In genomic region chr12:114662512-114663177, GRCh38 we compare ENCODE assay signal across 8 cellular contexts. TPM values are rescaled to one million over a fixed set of nuclear protein-coding genes. Genes with fewer than 3 reads are reported as not detected.
DNase-seq lines count a peak whose midpoint lies in the region; ATAC-seq lines count a peak whose summit lies in the region.

No MANE protein-coding gene starts in this region.

- DNase-seq in DMS79 (lab: John Stamatoyannopoulos, UW) (peak; percentile 79), DMS79 treated with DMSO at 0.1 percent for 48 hours (lab: John Stamatoyannopoulos, UW) (no peak), NCI-H2107 (lab: John Stamatoyannopoulos, UW) (peak; percentile 31), cerebellar cortex (ENCODE audit: low spot score) (peak; percentile 66), left lobe of liver (ENCODE audit: low spot score) (peak; percentile 69)
- peak; percentile 30 for DNase-seq in activated CD4-positive, CD25-positive, alpha-beta regulatory T cell treated with anti-CD3 and anti-CD28 coated beads, Interleukin-2, amount 50 U/mL, for 16 hours (ENCODE audit: low read depth, low spot score)
- DNase-seq in stimulated activated CD4-positive, alpha-beta T cell treated with anti-CD3 and anti-CD28 coated beads, Interleukin-4, amount 100 ng/mL, for 48 hours (ENCODE audit: low read depth in 2 of 2): peak; percentile 49 to 66

- ATAC-seq in left lobe of liver (peak; percentile 95), GM21447 (IDR thresholded peaks at IDR 0.05; ENCODE audit: unreplicated experiment) (no peak)

RNA-seq across cellular contexts. Expression of gene TBX3, which starts 21.3 kb away (rescaled TPM):
- total RNA-seq in left lobe of liver: 37.2 TPM
